1 cellular context compared by ENCODE assay signal in the genomic region with DNA sequence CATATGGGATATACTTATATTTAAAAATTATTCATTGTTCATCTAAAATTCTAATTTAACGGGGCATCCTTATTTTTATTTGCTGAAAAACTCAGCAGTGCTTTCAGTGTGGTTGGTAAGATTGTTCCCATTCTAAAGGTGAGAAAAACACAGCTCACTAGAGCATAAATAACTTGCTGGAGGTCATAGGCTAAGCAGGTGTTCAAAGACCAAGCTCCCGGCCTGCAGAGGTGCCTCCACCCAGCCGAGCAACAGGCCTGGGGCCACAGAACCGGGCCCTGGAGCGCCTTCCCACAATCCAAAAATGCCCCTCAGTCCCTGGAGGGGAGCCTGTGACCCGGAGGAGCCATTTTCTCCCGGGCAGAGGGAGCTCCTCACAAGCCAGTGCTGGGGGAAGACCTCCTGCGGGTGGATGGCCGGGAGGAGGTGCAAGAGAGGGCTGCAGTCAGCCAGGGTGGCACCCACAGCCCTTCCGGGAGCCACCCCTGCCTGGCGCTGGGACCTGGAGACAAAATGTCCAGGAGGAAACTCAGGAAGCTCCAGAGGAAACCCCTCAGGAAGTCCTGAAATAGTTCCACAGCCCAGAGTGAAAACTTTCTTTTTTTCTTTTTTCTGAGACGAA.
TF ChIP-seq lines count a peak whose summit lies in the region.

No MANE protein-coding gene starts in this region.

TF ChIP-seq in endothelial cell of umbilical vein, 7 proteins besides CTCF, POLR2A, EP300 and RAD21 (continued from another document):
- TF ChIP-seq POLR2AphosphoS5 (IDR thresholded peaks at IDR 0.05; ENCODE audit: insufficient read depth, low read depth, low read length) = peak; percentile 69
- no peak for TF ChIP-seq FOS (IDR thresholded peaks at IDR 0.05; ENCODE audit: borderline replicate concordance, insufficient read depth, low read length)
